ENCODE assay signal across 1 cellular context in the genomic region with DNA sequence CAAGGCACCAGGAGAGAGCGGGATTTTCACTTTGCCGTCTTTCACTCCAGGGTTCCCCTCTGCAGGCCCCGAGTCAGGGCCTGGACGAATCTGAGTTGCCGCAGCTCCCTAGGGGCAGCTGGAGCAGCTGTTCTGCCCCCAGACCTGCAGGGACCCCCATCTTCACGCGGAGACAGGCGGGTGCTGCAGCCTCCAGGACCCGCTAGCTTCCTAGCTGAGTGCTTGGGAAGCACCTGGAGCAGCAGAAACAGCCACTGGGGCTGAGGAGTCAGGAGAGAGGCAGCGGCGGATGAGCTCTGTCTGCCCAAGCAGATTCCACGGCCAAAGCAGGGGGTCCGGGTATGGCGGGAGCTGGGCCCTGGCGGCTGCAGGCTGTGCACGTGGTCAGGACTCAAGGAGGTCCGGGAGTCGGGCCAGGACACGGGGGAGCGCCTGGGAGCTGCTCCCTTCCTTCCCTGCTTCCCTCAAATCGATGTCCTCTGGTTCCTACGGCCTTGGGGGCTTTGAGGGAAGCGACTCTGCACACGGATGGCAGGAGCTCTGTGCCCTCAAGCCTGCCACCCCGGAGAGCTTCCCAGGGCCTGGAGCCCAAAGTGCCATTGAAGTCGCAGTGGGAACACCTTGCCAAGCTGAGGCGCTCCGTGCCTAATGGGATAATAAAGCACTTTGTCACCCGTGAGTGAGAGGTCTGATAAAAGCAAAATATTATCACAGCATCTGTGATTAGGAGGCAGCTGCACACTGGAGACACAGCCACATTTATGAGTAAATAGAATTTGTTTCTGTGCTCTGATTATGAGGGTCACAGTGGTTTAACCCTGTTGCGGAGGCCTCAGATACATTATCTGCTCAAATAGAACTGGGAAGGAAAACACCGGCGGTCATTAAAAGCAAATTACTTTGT.
TF ChIP-seq lines count a peak whose summit lies in the region.

No MANE protein-coding gene starts in this region.

TF ChIP-seq in HepG2, 621 proteins besides CTCF, POLR2A, EP300 and RAD21:
- TF ChIP-seq HOXD1 (CRISPR knock-in tag; IDR thresholded peaks at IDR 0.05) (no peak), ZBTB42 (CRISPR knock-in tag; IDR thresholded peaks at IDR 0.05) (no peak), NR2F2 (IDR thresholded peaks at IDR 0.05; ENCODE audit: borderline replicate concordance, low read depth) (no peak), TSC22D2 (CRISPR knock-in tag; IDR thresholded peaks at IDR 0.05; ENCODE audit: borderline replicate concordance) (no peak)
TF ChIP-seq in HepG2: peak in this region for 0.
